In the genomic region with DNA sequence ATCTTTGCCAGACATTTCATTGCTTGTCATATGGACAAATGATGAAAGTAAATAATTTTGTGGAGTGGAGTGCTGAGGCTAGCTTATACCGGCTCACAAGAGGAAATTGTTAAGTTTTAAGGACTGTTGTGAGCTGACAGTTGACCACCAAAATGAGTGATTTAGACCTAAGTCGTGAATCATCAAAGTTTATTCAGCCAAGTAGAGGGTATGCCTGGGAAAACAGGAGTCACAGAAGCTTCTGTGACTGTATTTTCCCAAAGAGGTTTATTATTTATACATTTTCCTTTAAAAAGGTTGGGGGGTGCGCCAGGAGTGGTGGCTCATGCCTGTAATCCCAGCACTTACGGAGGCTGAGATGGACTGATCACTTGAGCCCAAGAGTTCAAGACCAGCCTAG, we compare ENCODE assay signal across 16 cellular contexts. TPM values are rescaled to one million over a fixed set of nuclear protein-coding genes. Genes with fewer than 3 reads are reported as not detected.
A peak's percentile ranks its signal among the peaks of the same experiment; 100 is the strongest.
DNase-seq lines count a peak whose midpoint lies in the region; ATAC-seq, FAIRE-seq and TF ChIP-seq lines count a peak whose summit lies in the region.
"Had no signal": no experiment of that assay in that cellular context is flagged by ENCODE, and none has a peak within 500 bp of the region (broad histone marks: within the 10 kb centered on the region; RNA-seq: fewer than 3 reads in every experiment).

No MANE protein-coding gene starts in this region.

- FAIRE-seq in H54 (lab: Jason Lieb, UNC) = no peak
- FAIRE-seq: HepG2 had no signal

- ATAC-seq in stimulated activated naive CD8-positive, alpha-beta T cell treated with anti-CD3 and anti-CD28 coated beads, Interleukin-15, Interleukin-2, amounts not matched to agents 100 U/mL and 50 U/mL, for 24 hours = no peak
- no peak for ATAC-seq in GM18519 (IDR thresholded peaks at IDR 0.05; ENCODE audit: low FRiP score, unreplicated experiment)
- ATAC-seq: HCT116, HepG2 had no signal

- TF ChIP-seq POLR2A in H54 (IDR thresholded peaks at IDR 0.05; ENCODE audit: low read depth, low read length) = no peak

- DNase-seq in H54 (ENCODE audit: insufficient read length, low spot score) (peak; percentile 32), NOMO-1 (lab: John Stamatoyannopoulos, UW; ENCODE audit: unreplicated experiment in 2 of 2) (peak; percentile 5 to 32), amniotic epithelial cell (ENCODE audit: low read depth) (peak; percentile 74), renal cortical epithelial cell (ENCODE audit: low read depth) (peak; percentile 40), ureter (ENCODE audit: low spot score) (no peak)
- no peak for DNase-seq in stimulated activated naive CD8-positive, alpha-beta T cell treated with anti-CD3 and anti-CD28 coated beads, Interleukin-15, Interleukin-2, amounts not matched to agents 100 U/mL and 50 U/mL, for 24 hours
- DNase-seq: CD8-positive, alpha-beta memory T cell; DND-41; Karpas-422; NCI-H226; NCI-H526 treated with DMSO at 0.1 percent for 48 hours; SHP77 treated with DMSO at 0.1 percent for 48 hours; T-helper 2 cell had no signal

RNA-seq across cellular contexts. Expression of a gene that starts 21.8 kb away (rescaled TPM):
- total RNA-seq in renal cortical epithelial cell = 55.3 and 127 TPM in 2 replicates
- 66.7 TPM for total RNA-seq in ureter

RNA-seq across cellular contexts. Expression of a gene that starts 58.9 kb away (rescaled TPM):
- total RNA-seq in renal cortical epithelial cell (37.0 and 40.6 TPM in 2 replicates), ureter (39.1 TPM)

Comparison
In these comparisons a context has a peak if more than half of its experiments do, and no peak if none do; other contexts are left out.
1. DNase-seq: peak in H54 (single experiment), NOMO-1 (2 of 2), amniotic epithelial cell (single experiment) and renal cortical epithelial cell (single experiment); none in ureter (single experiment) and stimulated activated naive CD8-positive, alpha-beta T cell treated with anti-CD3 and anti-CD28 coated beads, Interleukin-15, Interleukin-2, amounts not matched to agents 100 U/mL and 50 U/mL, for 24 hours (single experiment).